Comparison of ENCODE assay signal across 8 cellular contexts in genomic region chr14:77761205-77761931, GRCh38. TPM values are rescaled to one million over a fixed set of nuclear protein-coding genes. Genes with fewer than 3 reads are reported as not detected.
DNase-seq lines count a peak whose midpoint lies in the region; ATAC-seq and TF ChIP-seq lines count a peak whose summit lies in the region.

No MANE protein-coding gene starts in this region.

- H3K4me1 Mint-ChIP-seq in Caco-2 (ENCODE audit: low read depth, unreplicated experiment): no peaks in the 10 kb centered on the region

- peak overlapping the region; percentile 99 for H2AFZ ChIP-seq in PC-9

- DNase-seq in Caco-2 (peak; percentile 50 to 51), PC-9 (peak; percentile 43 to 96), cardiac fibroblast (ENCODE audit: low read depth in 2 of 2) (peak; percentile 95 to 97), inferior parietal cortex (ENCODE audit: extremely low spot score) (peak; percentile 100), T1000 (lab: John Stamatoyannopoulos, UW) (no peak)

- H3K4me3 Mint-ChIP-seq in Caco-2 (ENCODE audit: unreplicated experiment): peak overlapping the region; percentile 88

- peak overlapping the region; percentile 96 for H3K27ac Mint-ChIP-seq in Caco-2 (ENCODE audit: unreplicated experiment)

- no TSS peak for BruUV-seq in Caco-2 (replicated peaks; lab: Mats Ljungman, UMichigan)
- BruUV-seq in PC-9 (replicated peaks; lab: Mats Ljungman, UMichigan): no TSS peak

- ATAC-seq in GM19328 (IDR thresholded peaks at IDR 0.05; ENCODE audit: unreplicated experiment) (peak; percentile 27), HG03457 (IDR thresholded peaks at IDR 0.05; ENCODE audit: unreplicated experiment) (peak; percentile 16)

- intact Hi-C loops in Caco-2 (cut with micrococcal nuclease; ENCODE audit: unreplicated experiment): loop anchor here (1.0 kb wide), 2 partner anchors 39 to 56 kb away; partner anchors contain the start of gene ADCK1
- intact Hi-C loops in PC-9 (cut with micrococcal nuclease; ENCODE audit: unreplicated experiment): loop anchor here (1.0 to 5.0 kb wide), 5 partner anchors 34 to 836 kb away; partner anchors contain the start of genes ADCK1 and VIPAS39

- peaks cover 6% of the 10 kb centered on the region for H3K36me3 Mint-ChIP-seq in Caco-2 (ENCODE audit: insufficient read depth, unreplicated experiment)

- H3K4me1 ChIP-seq in Caco-2: 0 out of 2 replicates have a peak, but pooled peaks cover 5% of the 10 kb centered on the region
- H3K4me1 ChIP-seq in PC-9 (replicated peaks; ENCODE audit: insufficient read depth): peaks cover 21% of the 10 kb centered on the region
- peaks cover 16 to 25% (median 21%) of the 10 kb centered on the region in 3 donors for H3K4me1 ChIP-seq in skeletal muscle tissue (ENCODE audit: control insufficient read depth in 3 of 3, insufficient read depth in 3 of 3, low read length in 3 of 3)

- H3K9me3 ChIP-seq in Caco-2 (no peaks in the 10 kb centered on the region), PC-9 (ENCODE audit: insufficient read depth, low read depth) (no peaks in the 10 kb centered on the region), skeletal muscle tissue (ENCODE audit: control insufficient read depth in 3 of 3, low read length in 3 of 3) (no peaks in the 10 kb centered on the region)

- peaks cover 45% of the 10 kb centered on the region for H3K79me2 ChIP-seq in PC-9 (ENCODE audit: low read depth)

- CTCF ChIA-PET in Caco-2 (lab: Charles Lee) (interaction anchor here (0.6 to 0.8 kb wide), 3 partner anchors 28 to 55 kb away, joined by 3 to 4 read pairs (median 3); no protein-coding TSS in a partner anchor), PC-9 (lab: Charles Lee) (interaction anchor here (0.6 to 2.0 kb wide), 6 partner anchors 10 to 745 kb away, joined by 3 to 17 read pairs (median 4); partner anchors contain the start of gene ADCK1)

- TF ChIP-seq CTCF in Caco-2 (IDR thresholded peaks at IDR 0.05; ENCODE audit: insufficient read depth in 1 of 2, low read depth in 1 of 2, low read length in 1 of 2, severe bottlenecking in 1 of 2, unreplicated experiment in 1 of 2) (peak in 1 of 2 experiments; percentile 36), PC-9 (conservative IDR thresholded peaks at IDR 0.05) (peak; percentile 61), cardiac fibroblast (IDR thresholded peaks at IDR 0.05; ENCODE audit: low read depth, low read length) (peak; percentile 22)

- POLR2A ChIA-PET in Caco-2 (lab: Charles Lee) (interaction anchor here (0.6 kb wide), 3 partner anchors 19 to 39 kb away, joined by 3 to 9 read pairs (median 3); no protein-coding TSS in a partner anchor), PC-9 (lab: Charles Lee; ENCODE audit: unreplicated experiment) (interaction anchor here (0.5 to 0.8 kb wide), 8 partner anchors 38 to 266 kb away, joined by 3 to 7 read pairs (median 4); partner anchors contain the start of gene ADCK1)

- H3K27me3 ChIP-seq in Caco-2 (replicated peaks; ENCODE audit: control insufficient read depth, insufficient read depth, low read length) (no peaks in the 10 kb centered on the region), PC-9 (ENCODE audit: insufficient read depth, low read depth) (no peaks in the 10 kb centered on the region), skeletal muscle tissue (ENCODE audit: control insufficient read depth in 3 of 3, insufficient read depth in 3 of 3, low read length in 3 of 3) (no peaks in the 10 kb centered on the region)

- H3K36me3 ChIP-seq in Caco-2 (ENCODE audit: control insufficient read depth, insufficient read depth, low read length): no peaks in the 10 kb centered on the region; the same call in 1 of the 2 replicates
- 0 out of 2 replicates have a peak, but pooled peaks cover 9% of the 10 kb centered on the region for H3K36me3 ChIP-seq in PC-9 (ENCODE audit: low read depth)
- H3K36me3 ChIP-seq in skeletal muscle tissue (ENCODE audit: control insufficient read depth in 3 of 3, insufficient read depth in 3 of 3, low read length in 3 of 3): peaks cover 0 to 3% (median 2%) of the 10 kb centered on the region in 3 donors

- H4K20me1 ChIP-seq in PC-9 (ENCODE audit: insufficient read depth): peaks cover 36% of the 10 kb centered on the region

- peak overlapping the region; percentile 99 for H3K9ac ChIP-seq in skeletal muscle tissue (ENCODE audit: low read depth in 1 of 3, low read length in 3 of 3)

- H3K4me2 ChIP-seq in PC-9: peak overlapping the region; percentile 83

- H3K4me3 ChIP-seq in Caco-2 (ENCODE audit: low read depth, low read length): peak overlapping the region; percentile 95
- H3K4me3 ChIP-seq in PC-9: peak overlapping the region; percentile 81
- peak overlapping the region; percentile 83 to 95 for H3K4me3 ChIP-seq in cardiac fibroblast (replicated peaks in 1 of 2; ENCODE audit: low read depth in 2 of 2, low read length in 2 of 2)
- H3K4me3 ChIP-seq in skeletal muscle tissue (ENCODE audit: low read length in 3 of 3): peak overlapping the region; percentile 79 to 99 (median 94)

- H3K9me2 ChIP-seq in PC-9 (ENCODE audit: insufficient read depth): no peaks in the 10 kb centered on the region

- no peak overlapping the region for H3K27ac ChIP-seq in PC-9
- H3K27ac ChIP-seq in skeletal muscle tissue (ENCODE audit: low read depth, low read length): peak overlapping the region; percentile 96

- H3K9me3 Mint-ChIP-seq in Caco-2 (ENCODE audit: unreplicated experiment): no peaks in the 10 kb centered on the region

- H3F3A ChIP-seq in PC-9 (ENCODE audit: insufficient read depth, low read depth): no peaks in the 10 kb centered on the region

- H3K27me3 Mint-ChIP-seq in Caco-2 (ENCODE audit: insufficient read depth, unreplicated experiment): no peaks in the 10 kb centered on the region

RNA-seq across cellular contexts. Expression of gene SNW1, which starts 0.4 kb away (rescaled TPM):
- total RNA-seq in Caco-2 (2022) (105 and 119 TPM in 2 replicates), PC-9 (2021) (154 and 233 TPM in 2 replicates), skeletal muscle tissue (40.7 TPM)

RNA-seq across cellular contexts. Expression of gene ADCK1, which starts 38.5 kb away (rescaled TPM):
- total RNA-seq in Caco-2 (2022) (8.8 and 9.7 TPM in 2 replicates), PC-9 (2021) (19.0 and 26.3 TPM in 2 replicates), skeletal muscle tissue (5.2 TPM)

RNA-seq across cellular contexts. Expression of gene SLIRP, which starts 53.5 kb away (rescaled TPM):
- 204 and 208 TPM in 2 replicates for total RNA-seq in Caco-2 (2022)
- total RNA-seq in PC-9 (2021): 298 and 375 TPM in 2 replicates
- 102 TPM for total RNA-seq in skeletal muscle tissue

RNA-seq across cellular contexts. Expression of gene ALKBH1, which starts 53.5 kb away (rescaled TPM):
- 17.1 and 18.7 TPM in 2 replicates for total RNA-seq in Caco-2 (2022)
- total RNA-seq in PC-9 (2021): 22.7 and 25.0 TPM in 2 replicates
- 7.8 TPM for total RNA-seq in skeletal muscle tissue
